In genomic region chr10:31927597-31928530, GRCh38 we compare ENCODE assay signal across 8 cellular contexts. TPM values are rescaled to one million over a fixed set of nuclear protein-coding genes. Genes with fewer than 3 reads are reported as not detected.
DNase-seq lines count a peak whose midpoint lies in the region; ATAC-seq and TF ChIP-seq lines count a peak whose summit lies in the region.

No MANE protein-coding gene starts in this region.

- CTCF ChIA-PET in AG04450 (lab: Charles Lee), result interaction anchor here (1.2 kb wide), 1 partner anchor 66 kb away, joined by 5 read pairs; no protein-coding TSS in a partner anchor

- H3K9me3 ChIP-seq in AG04450 (ENCODE audit: control insufficient read depth, insufficient read depth, low read length) (peaks cover 3% of the 10 kb centered on the region; the same call in 1 of the 2 replicates), endodermal cell (ENCODE audit: control insufficient read depth, low read length) (peaks cover 14% of the 10 kb centered on the region), mesenchymal stem cell (ENCODE audit: control insufficient read depth, low read length) (no peaks in the 10 kb centered on the region)

- peak overlapping the region; percentile 95 to 99 for H3K4ac ChIP-seq in mesenchymal stem cell (ENCODE audit: low read depth in 1 of 2, low read length in 2 of 2)

- H3K4me3 ChIP-seq in AG04450 (ENCODE audit: low read depth, low read length) (peak overlapping the region; percentile 83), endodermal cell (ENCODE audit: low read length) (peak overlapping the region; percentile 100), mesenchymal stem cell (ENCODE audit: insufficient read depth in 1 of 2, low read depth in 1 of 2, low read length in 2 of 2) (peak overlapping the region; percentile 84 to 99)

- TF ChIP-seq CTCF in AG04450 (IDR thresholded peaks at IDR 0.05; ENCODE audit: low read depth, low read length) (peak; percentile 62), endodermal cell (conservative IDR thresholded peaks at IDR 0.05) (peak; percentile 66)

- peak overlapping the region in 1 of 2 experiments; percentile 98 for H3K14ac ChIP-seq in mesenchymal stem cell (ENCODE audit: low read length in 2 of 2)

- H2BK120ac ChIP-seq in mesenchymal stem cell (ENCODE audit: low read depth, low read length), result peak overlapping the region; percentile 94

- peaks cover 32% of the 10 kb centered on the region for H3K4me1 Mint-ChIP-seq in endodermal cell
- peaks cover 45% of the 10 kb centered on the region for H3K4me1 Mint-ChIP-seq in stimulated activated effector memory CD8-positive, alpha-beta T cell treated with anti-CD3 and anti-CD28 coated beads, Interleukin-12 subunit alpha, Interleukin-12 subunit beta, amount 100 ng/mL, for 72 hours

- H3K27me3 Mint-ChIP-seq in endodermal cell (ENCODE audit: insufficient read depth), result no peaks in the 10 kb centered on the region

- peak overlapping the region; percentile 90 for H3K27ac Mint-ChIP-seq in endodermal cell
- H3K27ac Mint-ChIP-seq in stimulated activated effector memory CD8-positive, alpha-beta T cell treated with anti-CD3 and anti-CD28 coated beads, Interleukin-12 subunit alpha, Interleukin-12 subunit beta, amount 100 ng/mL, for 72 hours, result peak overlapping the region; percentile 83

- peak overlapping the region; percentile 96 for H2BK5ac ChIP-seq in mesenchymal stem cell (ENCODE audit: low read depth, low read length, poor library complexity, severe bottlenecking)

- DNase-seq in AG04450 (ENCODE audit: low read depth, low spot score) (no peak), NCI-H774 (lab: John Stamatoyannopoulos, UW) (peak; percentile 50), endodermal cell (peak; percentile 88), mesenchymal stem cell (peak; percentile 78)
- DNase-seq in activated CD8-positive, alpha-beta memory T cell treated with anti-CD3 and anti-CD28 coated beads for 24 hours, result peak; percentile 76
- DNase-seq in stimulated activated effector memory CD8-positive, alpha-beta T cell treated with anti-CD3 and anti-CD28 coated beads, Interleukin-12 subunit alpha, Interleukin-12 subunit beta, amount 100 ng/mL, for 72 hours (ENCODE audit: low spot score in 2 of 2), result peak; percentile 14 to 66

- H3K23ac ChIP-seq in mesenchymal stem cell (ENCODE audit: low read length in 2 of 2), result peak overlapping the region in 1 of 2 experiments; percentile 98

- peak overlapping the region; percentile 91 for H4K91ac ChIP-seq in mesenchymal stem cell (ENCODE audit: low read length)

- H3K36me3 Mint-ChIP-seq in endodermal cell (ENCODE audit: low read depth), result peaks cover 9% of the 10 kb centered on the region
- no peaks in the 10 kb centered on the region for H3K36me3 Mint-ChIP-seq in stimulated activated effector memory CD8-positive, alpha-beta T cell treated with anti-CD3 and anti-CD28 coated beads, Interleukin-12 subunit alpha, Interleukin-12 subunit beta, amount 100 ng/mL, for 72 hours

- H3K4me2 ChIP-seq in mesenchymal stem cell (ENCODE audit: low read length, poor library complexity, severe bottlenecking), result peak overlapping the region; percentile 79

- peak overlapping the region; percentile 87 to 100 for H3K18ac ChIP-seq in mesenchymal stem cell (ENCODE audit: low read depth in 1 of 2, low read length in 2 of 2)

- H3K36me3 ChIP-seq in endodermal cell (ENCODE audit: control insufficient read depth, insufficient read depth, low read length) (peaks cover 9% of the 10 kb centered on the region), mesenchymal stem cell (ENCODE audit: control insufficient read depth in 1 of 2, insufficient read depth in 2 of 2, low read depth in 1 of 2, low read length in 2 of 2) (no peaks in the 10 kb centered on the region)

- H3K9ac ChIP-seq in endodermal cell (ENCODE audit: extremely low read depth, low read length, poor library complexity, severe bottlenecking) (peak overlapping the region; percentile 86), mesenchymal stem cell (ENCODE audit: low read length) (peak overlapping the region; percentile 95)

- WGBS in endodermal cell (ENCODE audit: insufficient coverage in 1 of 2, insufficient read length in 1 of 2), 2 experiments, result 0 to 1% methylated on average over 15 to 64 of the region's 64 CpGs
- under 1% methylated on average over 63 of the region's 64 CpGs for WGBS in mesenchymal stem cell

- H3K27ac ChIP-seq in AG04450 (ENCODE audit: low read depth, low read length), result peak overlapping the region; percentile 25
- H3K27ac ChIP-seq in endodermal cell (ENCODE audit: low read depth, low read length), result peak overlapping the region; percentile 94
- peak overlapping the region; percentile 21 for H3K27ac ChIP-seq in mesenchymal stem cell (ENCODE audit: low read length, poor library complexity, severe bottlenecking)

- ATAC-seq in GM18867 (IDR thresholded peaks at IDR 0.05; ENCODE audit: unreplicated experiment) (peak; percentile 38), HG03097 (IDR thresholded peaks at IDR 0.05; ENCODE audit: low FRiP score, unreplicated experiment) (peak; percentile 23)
- peak; percentile 63 for ATAC-seq in stimulated activated effector memory CD8-positive, alpha-beta T cell treated with anti-CD3 and anti-CD28 coated beads, Interleukin-12 subunit alpha, Interleukin-12 subunit beta, amount 100 ng/mL, for 72 hours

- no peak overlapping the region for H2AK5ac ChIP-seq in mesenchymal stem cell (ENCODE audit: low read length, severe bottlenecking)

- H3K9me3 Mint-ChIP-seq in endodermal cell, result no peaks in the 10 kb centered on the region
- no peaks in the 10 kb centered on the region for H3K9me3 Mint-ChIP-seq in stimulated activated effector memory CD8-positive, alpha-beta T cell treated with anti-CD3 and anti-CD28 coated beads, Interleukin-12 subunit alpha, Interleukin-12 subunit beta, amount 100 ng/mL, for 72 hours

- peaks cover 15% of the 10 kb centered on the region for H3K4me1 ChIP-seq in endodermal cell (ENCODE audit: control insufficient read depth, insufficient read depth, low read length)
- H3K4me1 ChIP-seq in mesenchymal stem cell (ENCODE audit: control insufficient read depth, insufficient read depth, low read depth, low read length), result peaks cover 2% of the 10 kb centered on the region

- H4K8ac ChIP-seq in mesenchymal stem cell (ENCODE audit: low read length), result peak overlapping the region; percentile 93

- POLR2A ChIA-PET in AG04450 (lab: Yijun Ruan, JAX), result interaction anchor here (0.7 to 1.6 kb wide), 7 partner anchors 19 to 1867 kb away, joined by 3 to 5 read pairs (median 3); no protein-coding TSS in a partner anchor

- H3K79me1 ChIP-seq in mesenchymal stem cell (replicated peaks; ENCODE audit: low read length, poor library complexity, severe bottlenecking), result peaks cover 5% of the 10 kb centered on the region

- no peaks in the 10 kb centered on the region for H3K27me3 ChIP-seq in AG04450 (ENCODE audit: control insufficient read depth, insufficient read depth, low read length)
- no peaks in the 10 kb centered on the region for H3K27me3 ChIP-seq in endodermal cell (ENCODE audit: control insufficient read depth, insufficient read depth, low read length, poor library complexity, severe bottlenecking)
- H3K27me3 ChIP-seq in mesenchymal stem cell (ENCODE audit: control insufficient read depth in 1 of 2, insufficient read depth in 1 of 2, low read length in 2 of 2), result no peaks in the 10 kb centered on the region

- H3K4me3 Mint-ChIP-seq in endodermal cell, result peak overlapping the region; percentile 83
- peak overlapping the region; percentile 83 for H3K4me3 Mint-ChIP-seq in stimulated activated effector memory CD8-positive, alpha-beta T cell treated with anti-CD3 and anti-CD28 coated beads, Interleukin-12 subunit alpha, Interleukin-12 subunit beta, amount 100 ng/mL, for 72 hours

- H2BK15ac ChIP-seq in mesenchymal stem cell (ENCODE audit: low read depth, poor library complexity, severe bottlenecking), result peak overlapping the region; percentile 12

- peak overlapping the region; percentile 86 for H2AFZ ChIP-seq in mesenchymal stem cell (ENCODE audit: low read depth, low read length)

- peak overlapping the region in 1 of 2 experiments; percentile 72 for H2BK12ac ChIP-seq in mesenchymal stem cell (ENCODE audit: low read length in 2 of 2)

RNA-seq across cellular contexts. Expression of gene ARHGAP12, which starts 0.8 kb away (rescaled TPM):
- 19.2 and 26.3 TPM in 2 replicates for polyA plus RNA-seq in AG04450 (2011; rRNA removed)
- polyA minus RNA-seq in AG04450 (2011; rRNA and poly(A)+ RNA removed), result 22.5 and 41.6 TPM in 2 replicates
- total RNA-seq in endodermal cell, result 10 to 100 TPM; 49.6 to 49.8 TPM
- polyA plus RNA-seq in endodermal cell (2013, experiment 1 of 2), result 25.0 TPM
- polyA plus RNA-seq in endodermal cell (2013, experiment 2 of 2), result 26.7 TPM
- 20.8 TPM for polyA plus RNA-seq in mesenchymal stem cell (2013, experiment 1 of 2)
- 20.0 TPM for polyA plus RNA-seq in mesenchymal stem cell (2013, experiment 2 of 2)

Comparison
In these comparisons a context has a peak if more than half of its experiments do, and no peak if none do; other contexts are left out.
1. H3K27ac ChIP-seq: peak in every context shown above with its lines; median percentile 94 in endodermal cell; 25 in AG04450; 21 in mesenchymal stem cell.